In the genomic region with DNA sequence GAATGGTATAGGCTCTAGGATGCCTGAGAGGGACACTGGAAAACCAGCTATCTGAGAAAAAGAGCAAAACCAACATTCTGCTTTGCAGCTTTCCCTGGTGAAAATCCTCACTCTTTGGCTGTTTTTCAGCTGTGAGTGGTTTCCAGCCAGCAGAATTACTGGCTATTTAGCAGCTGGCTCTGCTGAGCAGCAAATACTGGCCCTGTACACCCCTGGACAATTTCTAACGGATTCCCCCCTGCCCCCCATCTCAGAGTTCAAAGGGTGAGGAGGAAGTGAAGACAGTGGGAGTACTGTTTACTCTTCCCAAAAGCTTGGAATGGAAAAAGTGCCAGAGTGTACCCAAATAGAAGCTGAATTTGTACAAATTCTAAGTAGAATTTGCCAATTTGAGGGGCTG, we compare ENCODE assay signal across 3 cellular contexts.
"Had no signal": no experiment of that assay in that cellular context is flagged by ENCODE, and none has a peak within 500 bp of the region (broad histone marks: within the 10 kb centered on the region; RNA-seq: fewer than 3 reads in every experiment).

No MANE protein-coding gene starts in this region.

- H3K4me3 ChIP-seq: GM23338 had no signal

- H3K4me2 ChIP-seq: GM23338 had no signal

- H2AFZ ChIP-seq: GM23338 had no signal

- DNase-seq: H9, HCEC 1CT had no signal

- ATAC-seq: GM23338 had no signal
